ENCODE assay signal across 14 cellular contexts in genomic region chr1:244436336-244437102, GRCh38. TPM values are rescaled to one million over a fixed set of nuclear protein-coding genes. Genes with fewer than 3 reads are reported as not detected.
DNase-seq lines count a peak whose midpoint lies in the region; ATAC-seq and TF ChIP-seq lines count a peak whose summit lies in the region.
"Had no signal": no experiment of that assay in that cellular context is flagged by ENCODE, and none has a peak within 500 bp of the region (broad histone marks: within the 10 kb centered on the region; RNA-seq: fewer than 3 reads in every experiment).

No MANE protein-coding gene starts in this region.

- peaks cover 8% of the 10 kb centered on the region for H3K36me3 Mint-ChIP-seq in endothelial cell (ENCODE audit: low read depth, unreplicated experiment)

- H3K9me2 ChIP-seq in GM23248 (ENCODE audit: insufficient read depth), result no peaks in the 10 kb centered on the region

- H3K27me3 ChIP-seq in ACC112 (ENCODE audit: insufficient read depth, low read length) (no peaks in the 10 kb centered on the region), GM23248 (replicated peaks; ENCODE audit: insufficient read depth) (no peaks in the 10 kb centered on the region)
- H3K27me3 ChIP-seq: colonic mucosa, gastrocnemius medialis, MG63 had no signal

- H3K27ac Mint-ChIP-seq in endothelial cell (ENCODE audit: unreplicated experiment), result no peak overlapping the region
- H3K27ac Mint-ChIP-seq: stimulated activated memory B cell treated with anti-CD40 and anti-IgM and Interleukin-4, amounts not matched to agents 10 μg/mL and 1 μg/mL and 100 μg/mL, for 72 hours had no signal

- H3K4me1 ChIP-seq in ACC112 (ENCODE audit: control insufficient read depth, insufficient read depth, low read length, unreplicated experiment) (peaks cover 38% of the 10 kb centered on the region), GM23248 (ENCODE audit: insufficient read depth) (peaks cover 34% of the 10 kb centered on the region)
- H3K4me1 ChIP-seq: colonic mucosa had no signal

- peaks cover 32% of the 10 kb centered on the region for H3F3A ChIP-seq in GM23248 (ENCODE audit: insufficient read depth)

- H2AFZ ChIP-seq in ACC112 (ENCODE audit: low read length, unreplicated experiment) (no peak overlapping the region), GM23248 (no peak overlapping the region)

- H3K27me3 Mint-ChIP-seq in endothelial cell (ENCODE audit: unreplicated experiment), result peaks cover 3% of the 10 kb centered on the region
- H3K27me3 Mint-ChIP-seq: CD4-positive, CD25-positive, alpha-beta regulatory T cell; stimulated activated memory B cell treated with anti-CD40 and anti-IgM and Interleukin-4, amounts not matched to agents 10 μg/mL and 1 μg/mL and 100 μg/mL, for 72 hours had no signal

- H3K4me3 ChIP-seq in ACC112 (ENCODE audit: low read depth, low read length) (peak overlapping the region; percentile 52), GM23248 (0 out of 2 replicates have a peak overlapping the region, but pooled peaks have one; percentile 10)
- H3K4me3 ChIP-seq: colonic mucosa, gastrocnemius medialis, MG63 had no signal

- peaks cover 25% of the 10 kb centered on the region for H3K79me2 ChIP-seq in ACC112 (ENCODE audit: control insufficient read depth, insufficient read depth, low read length, unreplicated experiment)
- H3K79me2 ChIP-seq in GM23248 (ENCODE audit: insufficient read depth), result peaks cover 68% of the 10 kb centered on the region

- no peaks in the 10 kb centered on the region for H3K9me3 ChIP-seq in GM23248 (ENCODE audit: low read depth)
- H3K9me3 ChIP-seq: colonic mucosa, gastrocnemius medialis, MG63 had no signal

- no peaks in the 10 kb centered on the region for H4K20me1 ChIP-seq in GM23248 (ENCODE audit: insufficient read depth)

- H3K36me3 ChIP-seq in ACC112 (ENCODE audit: insufficient read depth, low read length) (peaks cover 10% of the 10 kb centered on the region), GM23248 (ENCODE audit: low read depth) (peaks cover 13% of the 10 kb centered on the region; the same call in 1 of the 2 replicates)
- H3K36me3 ChIP-seq: colonic mucosa had no signal

- no peak for ATAC-seq in HG02798 (IDR thresholded peaks at IDR 0.05; ENCODE audit: poor library complexity, unreplicated experiment)
- ATAC-seq: gastrocnemius medialis; stimulated activated memory B cell treated with anti-CD40 and anti-IgM and Interleukin-4, amounts not matched to agents 10 μg/mL and 1 μg/mL and 100 μg/mL, for 72 hours had no signal

- no peak overlapping the region for H3K4me3 Mint-ChIP-seq in endothelial cell (ENCODE audit: unreplicated experiment)
- H3K4me3 Mint-ChIP-seq: CD4-positive, CD25-positive, alpha-beta regulatory T cell; stimulated activated memory B cell treated with anti-CD40 and anti-IgM and Interleukin-4, amounts not matched to agents 10 μg/mL and 1 μg/mL and 100 μg/mL, for 72 hours had no signal

- H3K27ac ChIP-seq in ACC112 (ENCODE audit: low read depth, low read length), result peak overlapping the region; percentile 97
- peak overlapping the region; percentile 92 for H3K27ac ChIP-seq in GM23248
- H3K27ac ChIP-seq in angular gyrus (ENCODE audit: low read depth, low read length), result peak overlapping the region; percentile 61
- H3K27ac ChIP-seq in RWPE1, result no peak overlapping the region
- H3K27ac ChIP-seq: colonic mucosa, gastrocnemius medialis had no signal

- H3K4me2 ChIP-seq in GM23248 (ENCODE audit: unreplicated experiment), result peak overlapping the region; percentile 34

- CTCF ChIA-PET in RWPE1 (lab: Yijun Ruan, JAX), result no interaction called here

- TF ChIP-seq CTCF in endothelial cell (IDR thresholded peaks at IDR 0.05; ENCODE audit: unreplicated experiment) (no peak), RWPE1 (conservative IDR thresholded peaks at IDR 0.05; ENCODE audit: low read depth) (no peak)

- in situ Hi-C loops in GM23248 (cut with MboI), result no loop called here

- 84 to 85% methylated on average over 7 of the region's 7 CpGs for WGBS in GM23248 (ENCODE audit: low coverage in 1 of 2, low lambda C conversion rate in 2 of 2, missing lambda C conversion rate in 2 of 2), 2 experiments

- peak overlapping the region; percentile 68 for H3K9ac ChIP-seq in GM23248

- POLR2A ChIA-PET in RWPE1 (lab: Yijun Ruan, JAX; ENCODE audit: low non-redundant PET), result no interaction called here

- no peaks in the 10 kb centered on the region for H3K9me3 Mint-ChIP-seq in endothelial cell (ENCODE audit: unreplicated experiment)
- H3K9me3 Mint-ChIP-seq: CD4-positive, CD25-positive, alpha-beta regulatory T cell; stimulated activated memory B cell treated with anti-CD40 and anti-IgM and Interleukin-4, amounts not matched to agents 10 μg/mL and 1 μg/mL and 100 μg/mL, for 72 hours had no signal

- H3K4me1 Mint-ChIP-seq in endothelial cell (ENCODE audit: unreplicated experiment), result peaks cover 3% of the 10 kb centered on the region

- DNase-seq in GM23248 (peak; percentile 37), iris pigment epithelial cell (ENCODE audit: low read depth) (peak; percentile 79), endothelial cell (ENCODE audit: low spot score) (no peak), RWPE1 (ENCODE audit: low spot score) (no peak), midbrain (lab: John Stamatoyannopoulos, UW) (no peak)
- DNase-seq: CD4-positive, CD25-positive, alpha-beta regulatory T cell; colonic mucosa; gastrocnemius medialis; NCI-H446 had no signal

RNA-seq across cellular contexts. Expression of gene ADSS2, which starts 15.2 kb away (rescaled TPM):
- total RNA-seq in GM23248 (2014; rRNA removed; shearing (Covaris generic)), result 48.7 and 55.0 TPM in 2 replicates
- polyA plus RNA-seq in GM23248 (2016; fragmentation: Nextera tagmentation; extraction: Ambion mirVana), result 38.8 and 41.5 TPM in 2 replicates
- 35.4 TPM for total RNA-seq in endothelial cell (ENCODE audit: unreplicated experiment)

RNA-seq across cellular contexts. Expression of gene CATSPERE, which starts 24.6 kb away (rescaled TPM):
- total RNA-seq in GM23248 (2014; rRNA removed; shearing (Covaris generic)), result 1.0 and 1.2 TPM in 2 replicates
- polyA plus RNA-seq in GM23248 (2016; fragmentation: Nextera tagmentation; extraction: Ambion mirVana), result 0.30 and 0.85 TPM in 2 replicates
- 1.1 TPM for total RNA-seq in endothelial cell (ENCODE audit: unreplicated experiment)

Comparison
In these comparisons a context has a peak if more than half of its experiments do, and no peak if none do; other contexts are left out.
1. DNase-seq: peak in GM23248 (single experiment) and iris pigment epithelial cell (single experiment); none in endothelial cell (single experiment), RWPE1 (single experiment) and midbrain (single experiment).